21 cellular contexts compared by ENCODE assay signal in the genomic region with DNA sequence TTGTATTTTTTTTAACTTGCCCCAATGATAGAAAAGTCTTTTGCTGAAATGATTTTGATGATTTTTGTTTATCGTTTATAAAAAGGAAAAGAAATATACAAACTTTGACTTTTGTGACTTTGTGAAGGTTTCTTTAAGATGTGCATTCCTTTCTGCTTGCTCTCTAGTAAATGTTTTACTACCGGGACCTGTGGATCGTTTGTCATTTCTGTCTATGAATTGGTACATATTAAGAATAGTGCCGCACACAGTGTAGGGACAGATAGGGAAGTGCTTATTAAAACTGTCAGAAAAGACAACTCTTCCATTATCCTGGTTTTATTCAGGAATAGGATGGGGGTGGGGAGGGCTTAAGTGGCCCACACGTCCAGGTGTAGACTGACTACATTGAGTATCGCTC. TPM values are rescaled to one million over a fixed set of nuclear protein-coding genes. Genes with fewer than 3 reads are reported as not detected.
A peak's percentile ranks its signal among the peaks of the same experiment; 100 is the strongest.
DNase-seq lines count a peak whose midpoint lies in the region; ATAC-seq, FAIRE-seq and TF ChIP-seq lines count a peak whose summit lies in the region.
"Had no signal": no experiment of that assay in that cellular context is flagged by ENCODE, and none has a peak within 500 bp of the region (broad histone marks: within the 10 kb centered on the region; RNA-seq: fewer than 3 reads in every experiment).

No MANE protein-coding gene starts in this region.

- no peak for ATAC-seq in natural killer cell treated with Interleukin-12 subunit alpha and Interleukin-12 subunit beta and Interleukin-15 and Interleukin-18, amount 100 ng/mL, for 72 hours
- ATAC-seq in natural killer cell, result no peak
- ATAC-seq in activated CD8-positive, alpha-beta T cell treated with anti-CD3 and anti-CD28 coated beads for 36 hours, result no peak
- ATAC-seq in right lobe of liver, result peak; percentile 8 to 63 (median 53)
- ATAC-seq in GM21737 (IDR thresholded peaks at IDR 0.05; ENCODE audit: unreplicated experiment), result no peak
- ATAC-seq: left lung, upper lobe of right lung had no signal

- no peaks in the 10 kb centered on the region for H3K27me3 Mint-ChIP-seq in natural killer cell treated with Interleukin-12 subunit alpha and Interleukin-12 subunit beta and Interleukin-15 and Interleukin-18, amount 100 ng/mL, for 72 hours
- no peaks in the 10 kb centered on the region for H3K27me3 Mint-ChIP-seq in natural killer cell (ENCODE audit: low read depth in 2 of 2)
- no peaks in the 10 kb centered on the region for H3K27me3 Mint-ChIP-seq in activated CD8-positive, alpha-beta T cell treated with anti-CD3 and anti-CD28 coated beads for 36 hours
- H3K27me3 Mint-ChIP-seq: T-cell had no signal

- no peak overlapping the region for H2BK5ac ChIP-seq in mesendoderm (ENCODE audit: low read length)

- H3K36me3 Mint-ChIP-seq in natural killer cell treated with Interleukin-12 subunit alpha and Interleukin-12 subunit beta and Interleukin-15 and Interleukin-18, amount 100 ng/mL, for 72 hours, result peaks cover 44% of the 10 kb centered on the region
- peaks cover 31% of the 10 kb centered on the region for H3K36me3 Mint-ChIP-seq in natural killer cell
- peaks cover 84% of the 10 kb centered on the region for H3K36me3 Mint-ChIP-seq in activated CD8-positive, alpha-beta T cell treated with anti-CD3 and anti-CD28 coated beads for 36 hours (ENCODE audit: low read depth)

- POLR2A ChIA-PET in activated CD8-positive, alpha-beta T cell treated with anti-CD3 and anti-CD28 coated beads for 36 hours (lab: Charles Lee), result interaction anchor here (1.4 to 7.9 kb wide), 4 partner anchors 9 to 121 kb away, joined by 3 to 66 read pairs (median 14); a partner anchor contains a TSS

- no peaks in the 10 kb centered on the region for H3K79me2 ChIP-seq in mesendoderm (ENCODE audit: control insufficient read depth, insufficient read depth, low read length)

- H3K27me3 ChIP-seq in right lobe of liver, result no peaks in the 10 kb centered on the region
- H3K27me3 ChIP-seq in mesendoderm (ENCODE audit: insufficient read depth, low read length, poor library complexity), result no peaks in the 10 kb centered on the region
- H3K27me3 ChIP-seq: BE2C, esophagus squamous epithelium, left lung, neural progenitor cell, upper lobe of right lung had no signal

- intact Hi-C loops in natural killer cell (cut with micrococcal nuclease), result no loop called here
- intact Hi-C loops in activated CD8-positive, alpha-beta T cell treated with anti-CD3 and anti-CD28 coated beads for 36 hours (cut with micrococcal nuclease), result no loop called here
- intact Hi-C loops in right lobe of liver (cut with DNase I), result no loop called here

- CTCF ChIA-PET in activated CD8-positive, alpha-beta T cell treated with anti-CD3 and anti-CD28 coated beads for 36 hours (lab: Charles Lee), result interaction anchor here (1.0 to 2.2 kb wide), 2 partner anchors 10 to 35 kb away, joined by 3 to 6 read pairs; no protein-coding TSS in a partner anchor

- H3K9me3 ChIP-seq in right lobe of liver, result no peaks in the 10 kb centered on the region
- H3K9me3 ChIP-seq: BE2C, esophagus squamous epithelium, left lung, upper lobe of right lung had no signal

- no peak overlapping the region for H3K9ac ChIP-seq in mesendoderm (ENCODE audit: low read length)
- H3K9ac ChIP-seq: neural progenitor cell had no signal

- H3K18ac ChIP-seq in mesendoderm (ENCODE audit: low read length), result no peak overlapping the region

- H3K4me2 ChIP-seq in mesendoderm (ENCODE audit: low read length), result no peak overlapping the region
- H3K4me2 ChIP-seq: neural progenitor cell had no signal

- H3K4me3 ChIP-seq in right lobe of liver, result no peak overlapping the region
- no peak overlapping the region for H3K4me3 ChIP-seq in mesendoderm (ENCODE audit: low read length)
- H3K4me3 ChIP-seq: esophagus squamous epithelium, left lung, neural progenitor cell, upper lobe of right lung had no signal

- H3K56ac ChIP-seq in mesendoderm (ENCODE audit: low read length), result no peak overlapping the region

- H3K36me3 ChIP-seq in right lobe of liver (peaks cover 0 to 93% (median 62%) of the 10 kb centered on the region in 4 donors), mesendoderm (ENCODE audit: control insufficient read depth, insufficient read depth, low read length) (peaks cover 49% of the 10 kb centered on the region)

- H2AK5ac ChIP-seq in mesendoderm (ENCODE audit: low read length), result no peak overlapping the region

- no peaks in the 10 kb centered on the region for H3K9me3 Mint-ChIP-seq in natural killer cell treated with Interleukin-12 subunit alpha and Interleukin-12 subunit beta and Interleukin-15 and Interleukin-18, amount 100 ng/mL, for 72 hours
- no peaks in the 10 kb centered on the region for H3K9me3 Mint-ChIP-seq in natural killer cell
- no peaks in the 10 kb centered on the region for H3K9me3 Mint-ChIP-seq in activated CD8-positive, alpha-beta T cell treated with anti-CD3 and anti-CD28 coated beads for 36 hours
- H3K9me3 Mint-ChIP-seq: neural progenitor cell, T-cell had no signal

- H3K4me3 Mint-ChIP-seq in natural killer cell treated with Interleukin-12 subunit alpha and Interleukin-12 subunit beta and Interleukin-15 and Interleukin-18, amount 100 ng/mL, for 72 hours, result no peak overlapping the region
- no peak overlapping the region for H3K4me3 Mint-ChIP-seq in natural killer cell
- no peak overlapping the region for H3K4me3 Mint-ChIP-seq in activated CD8-positive, alpha-beta T cell treated with anti-CD3 and anti-CD28 coated beads for 36 hours
- H3K4me3 Mint-ChIP-seq: neural progenitor cell had no signal

- H3K79me1 ChIP-seq in mesendoderm (ENCODE audit: low read length), result peaks cover 5% of the 10 kb centered on the region

- H4K8ac ChIP-seq in mesendoderm (ENCODE audit: low read depth, low read length), result no peak overlapping the region

- H4K5ac ChIP-seq in mesendoderm (ENCODE audit: low read length), result no peak overlapping the region

- H3K4me1 ChIP-seq in right lobe of liver, result peaks cover 0 to 17% (median 1%) of the 10 kb centered on the region in 4 donors
- no peaks in the 10 kb centered on the region for H3K4me1 ChIP-seq in mesendoderm (ENCODE audit: control insufficient read depth, low read depth, low read length)
- H3K4me1 ChIP-seq: BE2C, esophagus squamous epithelium, neural progenitor cell, upper lobe of right lung had no signal

- H3K4me1 Mint-ChIP-seq in natural killer cell treated with Interleukin-12 subunit alpha and Interleukin-12 subunit beta and Interleukin-15 and Interleukin-18, amount 100 ng/mL, for 72 hours (ENCODE audit: low read depth in 2 of 2), result peaks cover 22 to 26% of the 10 kb centered on the region in 2 donors
- H3K4me1 Mint-ChIP-seq in natural killer cell, result peaks cover 8 to 20% of the 10 kb centered on the region in 2 donors
- peaks cover 25% of the 10 kb centered on the region for H3K4me1 Mint-ChIP-seq in activated CD8-positive, alpha-beta T cell treated with anti-CD3 and anti-CD28 coated beads for 36 hours (ENCODE audit: low read depth)
- H3K4me1 Mint-ChIP-seq: neural progenitor cell had no signal

- no peak for DNase-seq in natural killer cell treated with Interleukin-12 subunit alpha and Interleukin-12 subunit beta and Interleukin-15 and Interleukin-18, amount 100 ng/mL, for 72 hours (ENCODE audit: low spot score)
- no peak for DNase-seq in natural killer cell
- no peak for DNase-seq in activated CD8-positive, alpha-beta T cell treated with anti-CD3 and anti-CD28 coated beads for 36 hours
- no peak for DNase-seq in right lobe of liver
- DNase-seq in H54 (ENCODE audit: insufficient read length, low spot score), result no peak
- no peak for DNase-seq in mesendoderm
- no peak for DNase-seq in NCI-H2171 (lab: John Stamatoyannopoulos, UW)
- DNase-seq: BE2C; dermis blood vessel endothelial cell; DMS79 treated with DMSO at 0.1 percent for 48 hours; esophagus squamous epithelium; hypothalamus; left lung; NCI-H1092; NCI-H2107; NCI-H774; stimulated activated CD4-positive, alpha-beta T cell treated with anti-CD3 and anti-CD28 coated beads, Interleukin-4, amount 100 ng/mL, for 4 hours; T-cell; upper lobe of right lung had no signal

- no peak overlapping the region for H2BK120ac ChIP-seq in mesendoderm (ENCODE audit: low read depth, low read length)

- no peak overlapping the region for H2BK15ac ChIP-seq in mesendoderm (replicated peaks; ENCODE audit: low read depth)

- H3K27ac ChIP-seq in right lobe of liver (peak overlapping the region in 2 of 3 donors; percentile 4 to 37), mesendoderm (ENCODE audit: low read depth, low read length) (no peak overlapping the region)
- H3K27ac ChIP-seq: esophagus squamous epithelium, neural progenitor cell, upper lobe of right lung had no signal

- FAIRE-seq in H54 (lab: Jason Lieb, UNC), result no peak

- peak overlapping the region; percentile 70 to 76 for H3K27ac Mint-ChIP-seq in natural killer cell treated with Interleukin-12 subunit alpha and Interleukin-12 subunit beta and Interleukin-15 and Interleukin-18, amount 100 ng/mL, for 72 hours
- H3K27ac Mint-ChIP-seq in natural killer cell, result peak overlapping the region in 1 of 2 donors; percentile 45
- H3K27ac Mint-ChIP-seq in activated CD8-positive, alpha-beta T cell treated with anti-CD3 and anti-CD28 coated beads for 36 hours, result peak overlapping the region; percentile 87
- H3K27ac Mint-ChIP-seq: neural progenitor cell had no signal

- no peak overlapping the region for H3K23ac ChIP-seq in mesendoderm (ENCODE audit: low read length)

- 21% methylated on average over 6 of the region's 6 CpGs for WGBS in right lobe of liver (ENCODE audit: insufficient coverage, low coverage, low lambda C conversion rate, missing lambda C conversion rate)
- 100% methylated on average over 1 of the region's 6 CpGs for WGBS in mesendoderm (ENCODE audit: extremely low coverage, insufficient coverage, low lambda C conversion rate)

- H3K4ac ChIP-seq in mesendoderm (ENCODE audit: low read depth, low read length), result no peak overlapping the region

- no peak for TF ChIP-seq POLR2A in right lobe of liver (IDR thresholded peaks at IDR 0.05)
- no peak for TF ChIP-seq POLR2A in H54 (IDR thresholded peaks at IDR 0.05; ENCODE audit: low read depth, low read length)

- TF ChIP-seq CTCF in natural killer cell (IDR thresholded peaks at IDR 0.05) (no peak), right lobe of liver (IDR thresholded peaks at IDR 0.05) (no peak)
- TF ChIP-seq CTCF in activated CD8-positive, alpha-beta T cell treated with anti-CD3 and anti-CD28 coated beads for 36 hours (IDR thresholded peaks at IDR 0.05), result no peak

RNA-seq across cellular contexts. Expression of a gene that starts 8.1 kb away (rescaled TPM):
- total RNA-seq in natural killer cell treated with Interleukin-12 subunit alpha and Interleukin-12 subunit beta and Interleukin-15 and Interleukin-18, amount 100 ng/mL, for 72 hours, result 100 to 1,000 TPM; 163 to 202 TPM
- total RNA-seq in natural killer cell (100 to 1,000 TPM in 2 of 3 donors, 10 to 100 TPM in 1; 91.3 to 114 (median 100) TPM), right lobe of liver (10 to 100 TPM; 52.7 to 70.9 (median 66.5) TPM)
- 100 to 1,000 TPM; 155 to 157 TPM for total RNA-seq in activated CD8-positive, alpha-beta T cell treated with anti-CD3 and anti-CD28 coated beads for 36 hours
- polyA plus RNA-seq in mesendoderm (2013, experiment 1 of 2), result 119 TPM
- 121 TPM for polyA plus RNA-seq in mesendoderm (2013, experiment 2 of 2)

RNA-seq across cellular contexts. Expression of a gene that starts 8.3 kb away (rescaled TPM):
- 100 to 1,000 TPM in 1 of 2 donors, 10 to 100 TPM in 1; 74.2 to 116 TPM for total RNA-seq in natural killer cell treated with Interleukin-12 subunit alpha and Interleukin-12 subunit beta and Interleukin-15 and Interleukin-18, amount 100 ng/mL, for 72 hours
- 10 to 100 TPM; 35.2 to 53.5 (median 51.6) TPM for total RNA-seq in natural killer cell
- total RNA-seq in activated CD8-positive, alpha-beta T cell treated with anti-CD3 and anti-CD28 coated beads for 36 hours, result 10 to 100 TPM; 58.3 to 60.9 TPM
- total RNA-seq in right lobe of liver, result 10 to 100 TPM; 12.9 to 25.9 (median 19.0) TPM
- 52.0 TPM for polyA plus RNA-seq in mesendoderm (2013, experiment 1 of 2)
- 50.6 TPM for polyA plus RNA-seq in mesendoderm (2013, experiment 2 of 2)

RNA-seq across cellular contexts. Expression of a gene that starts 23.4 kb away (rescaled TPM):
- total RNA-seq in natural killer cell treated with Interleukin-12 subunit alpha and Interleukin-12 subunit beta and Interleukin-15 and Interleukin-18, amount 100 ng/mL, for 72 hours, result 100 to 1,000 TPM; 102 to 136 TPM
- total RNA-seq in natural killer cell, result 100 to 1,000 TPM; 131 to 162 (median 139) TPM
- total RNA-seq in activated CD8-positive, alpha-beta T cell treated with anti-CD3 and anti-CD28 coated beads for 36 hours, result 100 to 1,000 TPM in 1 of 2 experiments, 10 to 100 TPM in 1; 99.4 to 103 TPM
- 10 to 100 TPM; 23.8 to 94.5 (median 59.5) TPM for total RNA-seq in right lobe of liver
- polyA plus RNA-seq in mesendoderm (2013, experiment 1 of 2), result 39.6 TPM
- polyA plus RNA-seq in mesendoderm (2013, experiment 2 of 2), result 40.6 TPM

RNA-seq across cellular contexts. Expression of a gene that starts 45.2 kb away (rescaled TPM):
- total RNA-seq in natural killer cell treated with Interleukin-12 subunit alpha and Interleukin-12 subunit beta and Interleukin-15 and Interleukin-18, amount 100 ng/mL, for 72 hours, result 100 to 1,000 TPM; 107 to 161 TPM
- total RNA-seq in natural killer cell (100 to 1,000 TPM in 2 of 3 donors, 10 to 100 TPM in 1; 80.1 to 127 (median 110) TPM), right lobe of liver (10 to 100 TPM; 28.5 to 45.2 (median 36.2) TPM)
- total RNA-seq in activated CD8-positive, alpha-beta T cell treated with anti-CD3 and anti-CD28 coated beads for 36 hours, result 10 to 100 TPM; 91.9 to 96.0 TPM
- polyA plus RNA-seq in mesendoderm (2013, experiment 1 of 2), result 93.8 TPM
- 95.6 TPM for polyA plus RNA-seq in mesendoderm (2013, experiment 2 of 2)

RNA-seq across cellular contexts. Expression of a gene that starts 45.7 kb away (rescaled TPM):
- 100 to 1,000 TPM in 1 of 2 donors, 10 to 100 TPM in 1; 72.6 to 102 TPM for total RNA-seq in natural killer cell treated with Interleukin-12 subunit alpha and Interleukin-12 subunit beta and Interleukin-15 and Interleukin-18, amount 100 ng/mL, for 72 hours
- total RNA-seq in natural killer cell (10 to 100 TPM; 37.9 to 45.2 (median 41.7) TPM), right lobe of liver (10 to 100 TPM; 45.7 to 69.9 (median 63.6) TPM)
- total RNA-seq in activated CD8-positive, alpha-beta T cell treated with anti-CD3 and anti-CD28 coated beads for 36 hours, result 10 to 100 TPM; 63.0 to 64.4 TPM
- polyA plus RNA-seq in mesendoderm (2013, experiment 1 of 2), result 64.3 TPM
- polyA plus RNA-seq in mesendoderm (2013, experiment 2 of 2), result 65.4 TPM

Comparison
In these comparisons a context has a peak if more than half of its experiments do, and no peak if none do; other contexts are left out.
1. ATAC-seq: peak in right lobe of liver (4 of 4); none in natural killer cell treated with Interleukin-12 subunit alpha and Interleukin-12 subunit beta and Interleukin-15 and Interleukin-18, amount 100 ng/mL, for 72 hours (0 of 2), natural killer cell (0 of 3), activated CD8-positive, alpha-beta T cell treated with anti-CD3 and anti-CD28 coated beads for 36 hours (single experiment) and GM21737 (single experiment).